In the genomic region with DNA sequence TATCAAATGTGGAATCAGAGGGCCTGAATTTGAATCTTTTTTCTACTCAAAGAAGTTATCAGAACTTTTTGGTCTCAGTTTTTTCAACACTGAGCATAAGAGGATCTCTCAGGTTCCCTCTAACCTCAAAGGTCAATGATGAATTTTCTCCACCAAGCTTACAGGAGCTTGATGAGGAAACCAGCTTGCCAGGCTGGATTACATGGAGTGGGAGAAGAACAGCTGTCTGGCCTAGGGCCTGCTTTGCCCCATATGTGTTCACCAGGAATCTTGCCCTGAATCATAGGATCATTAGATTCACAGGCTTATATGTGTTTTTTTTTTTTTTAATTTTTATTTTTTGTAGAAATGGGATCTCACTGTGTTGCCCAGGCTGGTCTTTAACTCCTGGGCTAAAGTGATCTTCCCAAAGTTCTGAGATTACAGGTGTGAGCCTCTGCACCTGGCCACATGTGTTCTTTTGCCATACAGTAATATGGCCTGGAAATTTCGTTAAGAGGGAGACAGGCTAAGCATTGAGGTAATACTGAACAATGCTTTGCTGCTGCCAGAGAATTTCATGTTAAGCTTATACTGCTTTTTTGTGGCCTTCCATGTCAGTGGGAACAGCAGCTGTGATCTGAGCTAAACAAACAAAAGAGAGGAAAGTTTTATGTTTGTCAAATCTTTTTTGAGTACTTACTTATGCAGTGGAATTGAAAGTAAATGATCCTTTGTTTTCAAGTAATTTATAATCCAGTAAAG, we compare ENCODE assay signal across 17 cellular contexts.
DNase-seq lines count a peak whose midpoint lies in the region; TF ChIP-seq lines count a peak whose summit lies in the region.
"Had no signal": no experiment of that assay in that cellular context is flagged by ENCODE, and none has a peak within 500 bp of the region (broad histone marks: within the 10 kb centered on the region; RNA-seq: fewer than 3 reads in every experiment).

No MANE protein-coding gene starts in this region.

- H3K4me1 Mint-ChIP-seq in osteocyte (ENCODE audit: unreplicated experiment): peaks cover 31% of the 10 kb centered on the region
- H3K4me1 Mint-ChIP-seq: IgD-negative memory B cell had no signal

- peak; percentile 59 for DNase-seq in amniotic epithelial cell (ENCODE audit: low read depth)
- DNase-seq in iris pigment epithelial cell (ENCODE audit: low read depth): peak; percentile 35
- DNase-seq in osteocyte (ENCODE audit: extremely low spot score, unreplicated experiment): no peak
- DNase-seq in posterior cingulate gyrus: no peak
- DNase-seq in sigmoid colon: no peak
- DNase-seq in T-helper 9 cell: no peak
- DNase-seq in RWPE1 (ENCODE audit: low spot score): no peak
- DNase-seq: BE2C; CD8-positive, alpha-beta T cell; DMS153; EL; NCI-H146; NCI-H226; NCI-H526; SHP77 treated with DMSO at 0.1 percent for 48 hours had no signal

- H3K9me3 Mint-ChIP-seq in osteocyte (ENCODE audit: unreplicated experiment): peaks cover 13% of the 10 kb centered on the region
- H3K9me3 Mint-ChIP-seq: CD8-positive, alpha-beta T cell had no signal

- no peak overlapping the region for H3K27ac ChIP-seq in HEK293 (ENCODE audit: extremely low read depth, low read depth, low read length)
- H3K27ac ChIP-seq in sigmoid colon: no peak overlapping the region
- no peak overlapping the region for H3K27ac ChIP-seq in RWPE1

- H3K27me3 ChIP-seq in sigmoid colon: no peaks in the 10 kb centered on the region
- H3K27me3 ChIP-seq: BE2C had no signal

- CTCF ChIA-PET in HEK293 (lab: Yijun Ruan, JAX): interaction anchor here (0.7 kb wide), 1 partner anchor 67 kb away, joined by 4 read pairs; no protein-coding TSS in a partner anchor
- CTCF ChIA-PET in RWPE1 (lab: Yijun Ruan, JAX): interaction anchor here (0.7 kb wide), 1 partner anchor 12 kb away, joined by 3 read pairs; no protein-coding TSS in a partner anchor

- 18 to 61% methylated on average over 1 of the region's 1 CpG for WGBS in sigmoid colon, 2 donors

- H3K4me3 Mint-ChIP-seq in osteocyte (ENCODE audit: unreplicated experiment): no peak overlapping the region
- H3K4me3 Mint-ChIP-seq: CD8-positive, alpha-beta T cell; IgD-negative memory B cell had no signal

- peak overlapping the region; percentile 53 for H3K27ac Mint-ChIP-seq in osteocyte (ENCODE audit: unreplicated experiment)
- H3K27ac Mint-ChIP-seq: CD8-positive, alpha-beta T cell had no signal

- intact Hi-C loops in posterior cingulate gyrus (cut with DNase I) (no loop called here), sigmoid colon (cut with DNase I) (no loop called here)

- POLR2A ChIA-PET in HEK293 (lab: Yijun Ruan, JAX) (no interaction called here), RWPE1 (lab: Yijun Ruan, JAX; ENCODE audit: low non-redundant PET) (no interaction called here)

- no peak for TF ChIP-seq EP300 in sigmoid colon (IDR thresholded peaks at IDR 0.05)

- no peaks in the 10 kb centered on the region for H3K4me1 ChIP-seq in HEK293 (ENCODE audit: control insufficient read depth, insufficient read depth, low read length)
- peaks cover 0 to 11% (median 10%) of the 10 kb centered on the region in 4 donors for H3K4me1 ChIP-seq in sigmoid colon
- H3K4me1 ChIP-seq: BE2C had no signal

- peaks cover 38% of the 10 kb centered on the region for H3K36me3 Mint-ChIP-seq in osteocyte (ENCODE audit: unreplicated experiment)

- H3K9me3 ChIP-seq in HEK293 (ENCODE audit: control insufficient read depth, insufficient read depth, low read depth, low read length) (no peaks in the 10 kb centered on the region), sigmoid colon (no peaks in the 10 kb centered on the region)
- H3K9me3 ChIP-seq: BE2C had no signal

- TF ChIP-seq CTCF in HEK293 (tag by site-specific recombination; IDR thresholded peaks at IDR 0.05) (no peak), osteocyte (IDR thresholded peaks at IDR 0.05) (no peak), sigmoid colon (IDR thresholded peaks at IDR 0.05) (no peak), RWPE1 (conservative IDR thresholded peaks at IDR 0.05; ENCODE audit: low read depth) (no peak)

- no peak for TF ChIP-seq POLR2A in sigmoid colon (IDR thresholded peaks at IDR 0.05)

- no peak overlapping the region for H3K4me3 ChIP-seq in HEK293 (ENCODE audit: low read depth, low read length)
- H3K4me3 ChIP-seq in sigmoid colon: no peak overlapping the region

- H3K36me3 ChIP-seq in HEK293 (ENCODE audit: control insufficient read depth in 2 of 2, insufficient read depth in 1 of 2, low read length in 2 of 2) (peaks cover 0 to 35% of the 10 kb centered on the region in 2 experiments; a peak in 1 of 3 replicates), sigmoid colon (peaks cover 0 to 56% (median 11%) of the 10 kb centered on the region in 4 donors)

- H3K27me3 Mint-ChIP-seq in osteocyte (ENCODE audit: unreplicated experiment): no peaks in the 10 kb centered on the region
- H3K27me3 Mint-ChIP-seq: IgD-negative memory B cell had no signal

TF ChIP-seq in HEK293, 187 proteins besides CTCF, POLR2A, EP300 and RAD21:
- TF ChIP-seq ZNF677 (tag by site-specific recombination; IDR thresholded peaks at IDR 0.05) (peak; percentile 66; the same call in 1 of the 2 replicates), KLF16 (tag by site-specific recombination; IDR thresholded peaks at IDR 0.05) (no peak), KLF9 (tag by site-specific recombination; IDR thresholded peaks at IDR 0.05; ENCODE audit: low read depth) (no peak), IKZF3 (tag by site-specific recombination; IDR thresholded peaks at IDR 0.05) (no peak), ZNF121 (tag by site-specific recombination; IDR thresholded peaks at IDR 0.05) (peak; percentile 61; the same call in 1 of the 2 replicates)
- TF ChIP-seq, protein P1, sequence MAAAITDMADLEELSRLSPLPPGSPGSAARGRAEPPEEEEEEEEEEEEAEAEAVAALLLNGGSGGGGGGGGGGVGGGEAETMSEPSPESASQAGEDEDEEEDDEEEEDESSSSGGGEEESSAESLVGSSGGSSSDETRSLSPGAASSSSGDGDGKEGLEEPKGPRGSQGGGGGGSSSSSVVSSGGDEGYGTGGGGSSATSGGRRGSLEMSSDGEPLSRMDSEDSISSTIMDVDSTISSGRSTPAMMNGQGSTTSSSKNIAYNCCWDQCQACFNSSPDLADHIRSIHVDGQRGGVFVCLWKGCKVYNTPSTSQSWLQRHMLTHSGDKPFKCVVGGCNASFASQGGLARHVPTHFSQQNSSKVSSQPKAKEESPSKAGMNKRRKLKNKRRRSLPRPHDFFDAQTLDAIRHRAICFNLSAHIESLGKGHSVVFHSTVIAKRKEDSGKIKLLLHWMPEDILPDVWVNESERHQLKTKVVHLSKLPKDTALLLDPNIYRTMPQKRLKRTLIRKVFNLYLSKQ (tag by site-specific recombination; IDR thresholded peaks at IDR 0.05; ENCODE audit: borderline replicate concordance): no peak
- TF ChIP-seq, protein P2, sequence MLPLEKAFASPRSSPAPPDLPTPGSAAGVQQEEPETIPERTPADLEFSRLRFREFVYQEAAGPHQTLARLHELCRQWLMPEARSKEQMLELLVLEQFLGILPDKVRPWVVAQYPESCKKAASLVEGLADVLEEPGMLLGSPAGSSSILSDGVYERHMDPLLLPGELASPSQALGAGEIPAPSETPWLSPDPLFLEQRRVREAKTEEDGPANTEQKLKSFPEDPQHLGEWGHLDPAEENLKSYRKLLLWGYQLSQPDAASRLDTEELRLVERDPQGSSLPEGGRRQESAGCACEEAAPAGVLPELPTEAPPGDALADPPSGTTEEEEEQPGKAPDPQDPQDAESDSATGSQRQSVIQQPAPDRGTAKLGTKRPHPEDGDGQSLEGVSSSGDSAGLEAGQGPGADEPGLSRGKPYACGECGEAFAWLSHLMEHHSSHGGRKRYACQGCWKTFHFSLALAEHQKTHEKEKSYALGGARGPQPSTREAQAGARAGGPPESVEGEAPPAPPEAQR (tag by site-specific recombination; IDR thresholded peaks at IDR 0.05): no peak

Comparison
In these comparisons a context has a peak if more than half of its experiments do, and no peak if none do; other contexts are left out.
1. DNase-seq: peak in amniotic epithelial cell (single experiment) and iris pigment epithelial cell (single experiment); none in osteocyte (single experiment), posterior cingulate gyrus (0 of 10), sigmoid colon (single experiment), T-helper 9 cell (single experiment) and RWPE1 (single experiment).